Comparison of ENCODE assay signal across 14 cellular contexts in genomic region chr4:80171251-80171650, GRCh38. TPM values are rescaled to one million over a fixed set of nuclear protein-coding genes. Genes with fewer than 3 reads are reported as not detected.
DNase-seq lines count a peak whose midpoint lies in the region; ATAC-seq, FAIRE-seq and TF ChIP-seq lines count a peak whose summit lies in the region.
"Had no signal": no experiment of that assay in that cellular context is flagged by ENCODE, and none has a peak within 500 bp of the region (broad histone marks: within the 10 kb centered on the region; RNA-seq: fewer than 3 reads in every experiment).

No MANE protein-coding gene starts in this region.

- intact Hi-C loops in activated naive CD4-positive, alpha-beta T cell treated with anti-CD3 and anti-CD28 coated beads for 36 hours (cut with micrococcal nuclease) = loop anchor here (5.0 to 10.0 kb wide), 2 partner anchors 644 to 1516 kb away; no protein-coding TSS in a partner anchor
- intact Hi-C loops in uterus (cut with DNase I; ENCODE audit: low total_unique reads) = no loop called here

- no peak overlapping the region for H3K4me3 Mint-ChIP-seq in activated naive CD4-positive, alpha-beta T cell treated with anti-CD3 and anti-CD28 coated beads for 36 hours
- H3K4me3 Mint-ChIP-seq: dendritic cell treated with granulocyte-macrophage colony-stimulating factor and Interleukin-4, amounts not matched to agents 40 ng/mL and 50 ng/mL, for 4 days had no signal

- H3K9me3 ChIP-seq in uterus = no peaks in the 10 kb centered on the region
- H3K9me3 ChIP-seq: neutrophil had no signal

- no peak for ATAC-seq in HG03025 (IDR thresholded peaks at IDR 0.05; ENCODE audit: low FRiP score, unreplicated experiment)

- TF ChIP-seq CTCF in AG10803 (conservative IDR thresholded peaks at IDR 0.05; ENCODE audit: low read length) (no peak), fibroblast of the aortic adventitia (IDR thresholded peaks at IDR 0.05; ENCODE audit: insufficient read depth, low read length) (no peak), uterus (IDR thresholded peaks at IDR 0.05) (no peak)

- no peaks in the 10 kb centered on the region for H3K36me3 Mint-ChIP-seq in activated naive CD4-positive, alpha-beta T cell treated with anti-CD3 and anti-CD28 coated beads for 36 hours (ENCODE audit: low read depth)

- no peaks in the 10 kb centered on the region for H3K9me3 Mint-ChIP-seq in activated naive CD4-positive, alpha-beta T cell treated with anti-CD3 and anti-CD28 coated beads for 36 hours
- H3K9me3 Mint-ChIP-seq: dendritic cell treated with granulocyte-macrophage colony-stimulating factor and Interleukin-4, amounts not matched to agents 40 ng/mL and 50 ng/mL, for 4 days had no signal

- no peak overlapping the region for H3K27ac ChIP-seq in uterus
- H3K27ac ChIP-seq: neutrophil, RWPE1 had no signal

- no peaks in the 10 kb centered on the region for H3K27me3 ChIP-seq in uterus
- H3K27me3 ChIP-seq: neutrophil had no signal

- DNase-seq in AG10803 (ENCODE audit: low read depth) (peak; percentile 68), GOT3 (lab: John Stamatoyannopoulos, UW) (peak; percentile 39), fibroblast of the aortic adventitia (ENCODE audit: low read depth) (peak; percentile 95), anterior cingulate cortex (lab: John Stamatoyannopoulos, UW) (no peak), uterus (no peak), GM19239 (ENCODE audit: insufficient read length, low spot score) (no peak)
- DNase-seq in activated naive CD4-positive, alpha-beta T cell treated with anti-CD3 and anti-CD28 coated beads for 36 hours = peak; percentile 35
- DNase-seq: C1 segment of cervical spinal cord, glutamatergic neuron, NCI-H1092 had no signal

- FAIRE-seq in GM19239 (lab: Jason Lieb, UNC) = no peak

- peaks cover 50% of the 10 kb centered on the region for H3K4me1 Mint-ChIP-seq in activated naive CD4-positive, alpha-beta T cell treated with anti-CD3 and anti-CD28 coated beads for 36 hours (ENCODE audit: low read depth)

- no peaks in the 10 kb centered on the region for H3K36me3 ChIP-seq in uterus
- H3K36me3 ChIP-seq: neutrophil had no signal

- H3K4me1 ChIP-seq in uterus = no peaks in the 10 kb centered on the region

- H3K4me3 ChIP-seq in AG10803 (ENCODE audit: low read length) = no peak overlapping the region
- H3K4me3 ChIP-seq in fibroblast of the aortic adventitia (ENCODE audit: low read depth, low read length) = no peak overlapping the region
- no peak overlapping the region for H3K4me3 ChIP-seq in uterus

- H3K27me3 Mint-ChIP-seq in activated naive CD4-positive, alpha-beta T cell treated with anti-CD3 and anti-CD28 coated beads for 36 hours (ENCODE audit: low read depth) = no peaks in the 10 kb centered on the region
- H3K27me3 Mint-ChIP-seq: dendritic cell treated with granulocyte-macrophage colony-stimulating factor and Interleukin-4, amounts not matched to agents 40 ng/mL and 50 ng/mL, for 4 days had no signal

- CTCF ChIA-PET in activated naive CD4-positive, alpha-beta T cell treated with anti-CD3 and anti-CD28 coated beads for 36 hours (lab: Charles Lee) = interaction anchor here (1.0 to 5.8 kb wide), 6 partner anchors 11 to 49 kb away, joined by 3 to 54 read pairs (median 5); no protein-coding TSS in a partner anchor

- H3K27ac Mint-ChIP-seq in activated naive CD4-positive, alpha-beta T cell treated with anti-CD3 and anti-CD28 coated beads for 36 hours = no peak overlapping the region
- H3K27ac Mint-ChIP-seq: dendritic cell treated with granulocyte-macrophage colony-stimulating factor and Interleukin-4, amounts not matched to agents 40 ng/mL and 50 ng/mL, for 4 days had no signal

- TF ChIP-seq POLR2A in uterus (IDR thresholded peaks at IDR 0.05) = no peak

RNA-seq across cellular contexts. Expression of gene PRDM8, which starts 26.1 kb away (rescaled TPM):
- total RNA-seq in activated naive CD4-positive, alpha-beta T cell treated with anti-CD3 and anti-CD28 coated beads for 36 hours = under 1 TPM; 0.29 to 0.35 TPM
- 7.8 and 15.6 TPM in 2 replicates for total RNA-seq in fibroblast of the aortic adventitia (ENCODE audit: low replicate concordance)
- total RNA-seq in uterus = 10 to 100 TPM in 3 of 4 donors, 1 to 10 TPM in 1; 4.5 to 13.1 (median 12.6) TPM

Comparison
In these comparisons a context has a peak if more than half of its experiments do, and no peak if none do; other contexts are left out.
1. DNase-seq: peak in AG10803 (single experiment), GOT3 (single experiment), activated naive CD4-positive, alpha-beta T cell treated with anti-CD3 and anti-CD28 coated beads for 36 hours (single experiment) and fibroblast of the aortic adventitia (single experiment); none in anterior cingulate cortex (0 of 58), uterus (0 of 2) and GM19239 (single experiment).